In genomic region chr13:109858319-109858718, GRCh38 we compare ENCODE assay signal across 16 cellular contexts.
"Had no signal": no experiment of that assay in that cellular context is flagged by ENCODE, and none has a peak within 500 bp of the region (broad histone marks: within the 10 kb centered on the region; RNA-seq: fewer than 3 reads in every experiment).

No MANE protein-coding gene starts in this region.

- H3K4me3 Mint-ChIP-seq: activated CD8-positive, alpha-beta memory T cell treated with anti-CD3 and anti-CD28 coated beads, Interleukin-2, amount 10 ng/mL, durations not matched to agents 7 days and 5 days; activated naive CD8-positive, alpha-beta T cell treated with anti-CD3 and anti-CD28 coated beads, Interleukin-2, amount 10 ng/mL, durations not matched to agents 7 days and 5 days; activated T-cell treated with anti-CD3 and anti-CD28 coated beads, Interleukin-2, amount 50 U/mL, for 24 hours; nephron progenitor cell; T-cell had no signal

- DNase-seq: activated CD4-positive, alpha-beta T cell treated with anti-CD3 and anti-CD28 coated beads for 4 hours; activated CD8-positive, alpha-beta memory T cell treated with anti-CD3 and anti-CD28 coated beads, Interleukin-2, amount 10 ng/mL, durations not matched to agents 7 days and 5 days; activated gamma-delta T cell treated with Interleukin-2 at 50 U/mL for 16 hours; activated naive CD8-positive, alpha-beta T cell treated with anti-CD3 and anti-CD28 coated beads, Interleukin-2, amount 10 ng/mL, durations not matched to agents 7 days and 5 days; activated T-cell treated with anti-CD3 and anti-CD28 coated beads, Interleukin-2, amount 50 U/mL, for 24 hours; anterior cingulate cortex; gastrocnemius medialis; heart right ventricle; islet precursor cell; left ventricle myocardium superior; nephron progenitor cell; stimulated activated CD4-positive, alpha-beta T cell treated with anti-CD3 and anti-CD28 coated beads, Interleukin-4, amount 100 ng/mL, for 24 hours; T-cell; thyroid gland had no signal

- H3K27ac ChIP-seq: heart right ventricle, thyroid gland, vagina, VCaP had no signal

- ATAC-seq: activated CD8-positive, alpha-beta memory T cell treated with anti-CD3 and anti-CD28 coated beads, Interleukin-2, amount 10 ng/mL, durations not matched to agents 7 days and 5 days; gastrocnemius medialis; heart right ventricle; left ventricle myocardium superior; T-cell had no signal

- H3K36me3 Mint-ChIP-seq: activated CD8-positive, alpha-beta memory T cell treated with anti-CD3 and anti-CD28 coated beads, Interleukin-2, amount 10 ng/mL, durations not matched to agents 7 days and 5 days; activated naive CD8-positive, alpha-beta T cell treated with anti-CD3 and anti-CD28 coated beads, Interleukin-2, amount 10 ng/mL, durations not matched to agents 7 days and 5 days; T-cell had no signal

- H3K4me1 Mint-ChIP-seq: activated CD8-positive, alpha-beta memory T cell treated with anti-CD3 and anti-CD28 coated beads, Interleukin-2, amount 10 ng/mL, durations not matched to agents 7 days and 5 days; activated naive CD8-positive, alpha-beta T cell treated with anti-CD3 and anti-CD28 coated beads, Interleukin-2, amount 10 ng/mL, durations not matched to agents 7 days and 5 days; nephron progenitor cell; T-cell had no signal

- H3K27me3 ChIP-seq: gastrocnemius medialis, thyroid gland, vagina had no signal

- H3K9me3 Mint-ChIP-seq: activated naive CD8-positive, alpha-beta T cell treated with anti-CD3 and anti-CD28 coated beads, Interleukin-2, amount 10 ng/mL, durations not matched to agents 7 days and 5 days; activated T-cell treated with anti-CD3 and anti-CD28 coated beads, Interleukin-2, amount 50 U/mL, for 24 hours; nephron progenitor cell had no signal

- H3K36me3 ChIP-seq: gastrocnemius medialis, heart right ventricle, thyroid gland, vagina had no signal

- H3K9me3 ChIP-seq: gastrocnemius medialis, heart right ventricle, thyroid gland, vagina had no signal

- H3K4me1 ChIP-seq: vagina had no signal

- H3K27ac Mint-ChIP-seq: activated CD8-positive, alpha-beta memory T cell treated with anti-CD3 and anti-CD28 coated beads, Interleukin-2, amount 10 ng/mL, durations not matched to agents 7 days and 5 days; activated naive CD8-positive, alpha-beta T cell treated with anti-CD3 and anti-CD28 coated beads, Interleukin-2, amount 10 ng/mL, durations not matched to agents 7 days and 5 days; activated T-cell treated with anti-CD3 and anti-CD28 coated beads, Interleukin-2, amount 50 U/mL, for 24 hours; nephron progenitor cell; T-cell had no signal

- H3K4me3 ChIP-seq: gastrocnemius medialis, heart right ventricle, thyroid gland, vagina had no signal
